8 cellular contexts compared by ENCODE assay signal in genomic region chr1:67832737-67833594, GRCh38. TPM values are rescaled to one million over a fixed set of nuclear protein-coding genes. Genes with fewer than 3 reads are reported as not detected.
DNase-seq lines count a peak whose midpoint lies in the region; ATAC-seq, FAIRE-seq and TF ChIP-seq lines count a peak whose summit lies in the region.

GNG12 (minus strand) TSS chr1:67833467; CDS start chr1:67707686, 125,781 bp downstream.

- FAIRE-seq in GM12891 (lab: Jason Lieb, UNC): no peak

- POLR2A ChIA-PET in A673 (lab: Charles Lee; ENCODE audit: low non-redundant PET): no interaction called here
- POLR2A ChIA-PET in activated CD4-positive, alpha-beta memory T cell treated with anti-CD3 and anti-CD28 coated beads, Interleukin-2, amount 10 ng/mL, durations not matched to agents 7 days and 5 days (lab: Charles Lee): interaction anchor here (0.6 kb wide), 1 partner anchor 26 kb away, joined by 3 read pairs; no protein-coding TSS in a partner anchor

- H3K27me3 Mint-ChIP-seq in activated CD4-positive, alpha-beta memory T cell treated with anti-CD3 and anti-CD28 coated beads, Interleukin-2, amount 10 ng/mL, durations not matched to agents 7 days and 5 days: peaks cover 64% of the 10 kb centered on the region

- no peak within 1 kb of the TSS for H3K27ac Mint-ChIP-seq in activated CD4-positive, alpha-beta memory T cell treated with anti-CD3 and anti-CD28 coated beads, Interleukin-2, amount 10 ng/mL, durations not matched to agents 7 days and 5 days

- H3K4me1 ChIP-seq in A673 (ENCODE audit: insufficient read depth, low read length, poor library complexity, severe bottlenecking): peaks cover 67% of the 10 kb centered on the region
- peaks cover 13% of the 10 kb centered on the region for H3K4me1 ChIP-seq in HUES6 (ENCODE audit: control insufficient read depth, insufficient read depth, low read length)
- peaks cover 16 to 34% (median 23%) of the 10 kb centered on the region in 4 donors for H3K4me1 ChIP-seq in esophagus muscularis mucosa
- H3K4me1 ChIP-seq in mesodermal cell (ENCODE audit: control insufficient read depth, insufficient read depth, low read length, poor library complexity, severe bottlenecking): peaks cover 10% of the 10 kb centered on the region
- peaks cover 14% of the 10 kb centered on the region for H3K4me1 ChIP-seq in testis

- no TSS peak for BruUV-seq in A673 (replicated peaks; lab: Mats Ljungman, UMichigan)

- peak within 1 kb of the TSS; percentile 47 for H3K4me3 Mint-ChIP-seq in activated CD4-positive, alpha-beta memory T cell treated with anti-CD3 and anti-CD28 coated beads, Interleukin-2, amount 10 ng/mL, durations not matched to agents 7 days and 5 days

- CTCF ChIA-PET in A673 (lab: Charles Lee): no interaction called here
- CTCF ChIA-PET in activated CD4-positive, alpha-beta memory T cell treated with anti-CD3 and anti-CD28 coated beads, Interleukin-2, amount 10 ng/mL, durations not matched to agents 7 days and 5 days (lab: Charles Lee): no interaction called here

- H3K27me3 ChIP-seq in A673 (replicated peaks; ENCODE audit: insufficient read depth, low read depth, low read length, poor library complexity) (no peaks in the 10 kb centered on the region), HUES6 (ENCODE audit: control insufficient read depth, insufficient read depth, low read length) (peaks cover 39% of the 10 kb centered on the region), esophagus muscularis mucosa (no peaks in the 10 kb centered on the region), testis (no peaks in the 10 kb centered on the region)

- H3K27ac ChIP-seq in A673 (ENCODE audit: low read depth, low read length, poor library complexity, severe bottlenecking) (peak within 1 kb of the TSS; percentile 89), HUES6 (ENCODE audit: low read depth, low read length) (peak within 1 kb of the TSS; percentile 55; the same call in 1 of the 2 replicates), esophagus muscularis mucosa (replicated peaks in 1 of 4) (peak within 1 kb of the TSS; percentile 91 to 93 (median 92)), mesodermal cell (ENCODE audit: low read depth, low read length, severe bottlenecking) (peak within 1 kb of the TSS; percentile 76), testis (peak within 1 kb of the TSS; percentile 85 to 94)

- no peaks in the 10 kb centered on the region for H3K9me3 Mint-ChIP-seq in activated CD4-positive, alpha-beta memory T cell treated with anti-CD3 and anti-CD28 coated beads, Interleukin-2, amount 10 ng/mL, durations not matched to agents 7 days and 5 days

- H3K4me3 ChIP-seq in A673 (ENCODE audit: low read depth, low read length, poor library complexity, severe bottlenecking) (peak within 1 kb of the TSS; percentile 74), HUES6 (ENCODE audit: low read depth, low read length) (peak within 1 kb of the TSS; percentile 96), esophagus muscularis mucosa (peak within 1 kb of the TSS; percentile 70 to 91 (median 80)), mesodermal cell (ENCODE audit: extremely low read depth, insufficient read depth, low read length, poor library complexity, severe bottlenecking) (peak within 1 kb of the TSS; percentile 81), testis (peak within 1 kb of the TSS; percentile 82 to 85)

- peak within 1 kb of the TSS; percentile 68 for H3K9ac ChIP-seq in HUES6 (ENCODE audit: low read length)

- TF ChIP-seq CTCF in A673 (conservative IDR thresholded peaks at IDR 0.05; ENCODE audit: low read depth, low read length): no peak
- no peak for TF ChIP-seq CTCF in esophagus muscularis mucosa (IDR thresholded peaks at IDR 0.05)
- no peak for TF ChIP-seq CTCF in testis (IDR thresholded peaks at IDR 0.05)

- H3K9me3 ChIP-seq in A673 (ENCODE audit: low read depth, low read length, poor library complexity, severe bottlenecking): no peaks in the 10 kb centered on the region
- H3K9me3 ChIP-seq in HUES6 (ENCODE audit: control insufficient read depth, insufficient read depth, low read depth, low read length): no peaks in the 10 kb centered on the region
- H3K9me3 ChIP-seq in esophagus muscularis mucosa: no peaks in the 10 kb centered on the region
- H3K9me3 ChIP-seq in mesodermal cell (ENCODE audit: control insufficient read depth, low read length): no peaks in the 10 kb centered on the region
- H3K9me3 ChIP-seq in testis: no peaks in the 10 kb centered on the region

- intact Hi-C loops in A673 (cut with micrococcal nuclease; ENCODE audit: unreplicated experiment) (loop anchor here (2.0 to 10.0 kb wide), 2 partner anchors 66 to 148 kb away; partner anchors contain the start of gene GADD45A), esophagus muscularis mucosa (cut with DNase I) (loop anchor here (5.0 kb wide), 1 partner anchor 66 kb away; no protein-coding TSS in a partner anchor), testis (cut with DNase I; ENCODE audit: low total_unique reads) (loop anchor here (10.0 kb wide), 1 partner anchor 58 kb away; no protein-coding TSS in a partner anchor)

- DNase-seq in A673 (ENCODE audit: low spot score): peak; percentile 76
- DNase-seq in GM12891 (ENCODE audit: insufficient read length, low spot score): peak; percentile 37
- DNase-seq in activated CD4-positive, alpha-beta memory T cell treated with anti-CD3 and anti-CD28 coated beads, Interleukin-2, amount 10 ng/mL, durations not matched to agents 7 days and 5 days: no peak
- DNase-seq in esophagus muscularis mucosa (ENCODE audit: extremely low spot score): no peak
- peak; percentile 82 for DNase-seq in testis

- H3K36me3 ChIP-seq in A673 (ENCODE audit: insufficient read depth, low read length, poor library complexity, severe bottlenecking) (no peaks in the 10 kb centered on the region), HUES6 (ENCODE audit: control insufficient read depth, insufficient read depth, low read length) (no peaks in the 10 kb centered on the region), esophagus muscularis mucosa (peaks cover 0 to 4% (median 0%) of the 10 kb centered on the region in 4 donors), mesodermal cell (ENCODE audit: control insufficient read depth, insufficient read depth, low read length) (peaks cover 7% of the 10 kb centered on the region), testis (ENCODE audit: low read depth, missing control alignments) (no peaks in the 10 kb centered on the region)

- no peak for ATAC-seq in HG03108 (IDR thresholded peaks at IDR 0.05; ENCODE audit: unreplicated experiment)

- no peak for TF ChIP-seq EP300 in esophagus muscularis mucosa (IDR thresholded peaks at IDR 0.05)

- peaks cover 16% of the 10 kb centered on the region for H3K4me1 Mint-ChIP-seq in activated CD4-positive, alpha-beta memory T cell treated with anti-CD3 and anti-CD28 coated beads, Interleukin-2, amount 10 ng/mL, durations not matched to agents 7 days and 5 days

- TF ChIP-seq POLR2A in GM12891 (IDR thresholded peaks at IDR 0.05; ENCODE audit: low read depth, low read length) (no peak), esophagus muscularis mucosa (IDR thresholded peaks at IDR 0.05; ENCODE audit: low read depth) (no peak), testis (IDR thresholded peaks at IDR 0.05) (no peak)

- H3K36me3 Mint-ChIP-seq in activated CD4-positive, alpha-beta memory T cell treated with anti-CD3 and anti-CD28 coated beads, Interleukin-2, amount 10 ng/mL, durations not matched to agents 7 days and 5 days (ENCODE audit: low read depth): no peaks in the 10 kb centered on the region

- WGBS in esophagus muscularis mucosa: 1% methylated on average over 41 of the region's 93 CpGs
- WGBS in mesodermal cell (ENCODE audit: insufficient coverage in 2 of 2), 2 experiments: 0% methylated on average over 29 to 70 of the region's 93 CpGs
- 1 to 2% methylated on average over 46 to 85 of the region's 93 CpGs for WGBS in testis, 2 donors

TF ChIP-seq in GM12891, 5 proteins besides CTCF, POLR2A, EP300 and RAD21:
- TF ChIP-seq PAX5 (IDR thresholded peaks at IDR 0.05; ENCODE audit: insufficient read depth, low read length, severe bottlenecking) (no peak), POU2F2 (IDR thresholded peaks at IDR 0.05; ENCODE audit: low read depth, low read length) (no peak), TAF1 (IDR thresholded peaks at IDR 0.05; ENCODE audit: low read depth, low read length) (no peak), SPI1 (IDR thresholded peaks at IDR 0.05; ENCODE audit: low read depth, low read length) (no peak)

RNA-seq across cellular contexts. Expression of gene GNG12, which starts in this region (rescaled TPM):
- total RNA-seq in A673 (2021) (48.1 and 54.8 TPM in 2 replicates), esophagus muscularis mucosa (100 to 1,000 TPM; 108 to 118 (median 111) TPM), testis (10 to 100 TPM; 28.1 to 46.0 TPM)
- polyA plus RNA-seq in GM12891 (2012; ENCODE audit: low read depth, missing spikeins): not detected
- under 1 TPM; 0.05 TPM for total RNA-seq in activated CD4-positive, alpha-beta memory T cell treated with anti-CD3 and anti-CD28 coated beads, Interleukin-2, amount 10 ng/mL, durations not matched to agents 7 days and 5 days
- polyA plus RNA-seq in mesodermal cell (2013, experiment 1 of 2): 47.6 TPM
- 49.8 TPM for polyA plus RNA-seq in mesodermal cell (2013, experiment 2 of 2)
- 39.3 TPM for polyA plus RNA-seq in testis (ENCODE audit: insufficient read depth, low read depth, low replicate concordance)

Comparison
In these comparisons a context has a peak if more than half of its experiments do, and no peak if none do; other contexts are left out.
1. RNA of gene GNG12 (total RNA-seq): 108 to 118 TPM in esophagus muscularis mucosa, 48.1 to 54.8 TPM in A673 and 28.1 to 46.0 TPM in testis; 0.05 TPM in activated CD4-positive, alpha-beta memory T cell treated with anti-CD3 and anti-CD28 coated beads, Interleukin-2, amount 10 ng/mL, durations not matched to agents 7 days and 5 days; every median in the first group is over 10 times any median in the second.
2. DNase-seq: peak in A673 (single experiment), GM12891 (single experiment) and testis (single experiment); none in activated CD4-positive, alpha-beta memory T cell treated with anti-CD3 and anti-CD28 coated beads, Interleukin-2, amount 10 ng/mL, durations not matched to agents 7 days and 5 days (single experiment) and esophagus muscularis mucosa (single experiment).
3. Peak in every context shown above with its lines, with median percentiles within 50 percentile points of each other: H3K27ac ChIP-seq and H3K4me3 ChIP-seq.